8 cellular contexts compared by ENCODE assay signal in genomic region chr19:3606690-3607289, GRCh38. TPM values are rescaled to one million over a fixed set of nuclear protein-coding genes. Genes with fewer than 3 reads are reported as not detected.
DNase-seq lines count a peak whose midpoint lies in the region; ATAC-seq and TF ChIP-seq lines count a peak whose summit lies in the region.

TSS of gene TBXA2R (minus strand) at chr19:3606875. CDS start at chr19:3600634, 6,241 bp downstream.

- H3K4me1 Mint-ChIP-seq in T-helper 2 cell treated with Interferon-gamma antibody and Interleukin-4, amounts not matched to agents 5 μg/mL and 100 μg/mL, for 36 hours (ENCODE audit: low read depth) = peaks cover 4% of the 10 kb centered on the region
- peaks cover 16 to 22% of the 10 kb centered on the region in 2 donors for H3K4me1 Mint-ChIP-seq in immature natural killer cell

- H3K27ac Mint-ChIP-seq in T-helper 2 cell treated with Interferon-gamma antibody and Interleukin-4, amounts not matched to agents 5 μg/mL and 100 μg/mL, for 36 hours = no peak within 1 kb of the TSS
- H3K27ac Mint-ChIP-seq in immature natural killer cell = peak within 1 kb of the TSS in 2 of 6 donors; percentile 68 to 75

- TF ChIP-seq POLR2A in breast epithelium (IDR thresholded peaks at IDR 0.05) = no peak

- peak within 1 kb of the TSS; percentile 60 to 73 for H3K27ac ChIP-seq in breast epithelium

- H3K4me3 ChIP-seq in breast epithelium = peak within 1 kb of the TSS; percentile 47 to 76 (median 58)

- H3K27me3 ChIP-seq in breast epithelium = no peaks in the 10 kb centered on the region

- H3K36me3 ChIP-seq in breast epithelium = no peaks in the 10 kb centered on the region

- no peaks in the 10 kb centered on the region for H3K9me3 ChIP-seq in breast epithelium

- TF ChIP-seq CTCF in breast epithelium (IDR thresholded peaks at IDR 0.05) = no peak

- DNase-seq in SHP77 (lab: John Stamatoyannopoulos, UW) (peak; percentile 30 to 42), SHP77 treated with DMSO at 0.1 percent for 48 hours (lab: John Stamatoyannopoulos, UW) (no peak), breast epithelium (ENCODE audit: low spot score in 2 of 2) (peak in 1 of 2 donors; percentile 54), immature natural killer cell (peak; percentile 54 to 58 (median 57))
- DNase-seq in T-helper 2 cell treated with Interferon-gamma antibody and Interleukin-4, amounts not matched to agents 5 μg/mL and 100 μg/mL, for 36 hours (ENCODE audit: low spot score) = peak; percentile 24
- peak in 3 of 4 experiments; percentile 25 to 52 (median 41) for DNase-seq in stimulated activated CD4-positive, alpha-beta T cell treated with anti-CD3 and anti-CD28 coated beads, Interleukin-1b, Interleukin-23, amount 100 ng/mL, for 24 hours (ENCODE audit: low read depth in 4 of 4, low spot score in 1 of 4)

- H3K27me3 Mint-ChIP-seq in T-helper 2 cell treated with Interferon-gamma antibody and Interleukin-4, amounts not matched to agents 5 μg/mL and 100 μg/mL, for 36 hours (ENCODE audit: low read depth) = peaks cover 8% of the 10 kb centered on the region
- no peaks in the 10 kb centered on the region for H3K27me3 Mint-ChIP-seq in immature natural killer cell (ENCODE audit: low read depth in 3 of 3)

- no peaks in the 10 kb centered on the region for H3K9me3 Mint-ChIP-seq in T-helper 2 cell treated with Interferon-gamma antibody and Interleukin-4, amounts not matched to agents 5 μg/mL and 100 μg/mL, for 36 hours
- H3K9me3 Mint-ChIP-seq in immature natural killer cell = no peaks in the 10 kb centered on the region

- ATAC-seq in GM21723 (IDR thresholded peaks at IDR 0.05; ENCODE audit: unreplicated experiment) (no peak), HG02610 (IDR thresholded peaks at IDR 0.05; ENCODE audit: unreplicated experiment) (no peak)

- peaks cover 5% of the 10 kb centered on the region for H3K36me3 Mint-ChIP-seq in T-helper 2 cell treated with Interferon-gamma antibody and Interleukin-4, amounts not matched to agents 5 μg/mL and 100 μg/mL, for 36 hours (ENCODE audit: low read depth)
- H3K36me3 Mint-ChIP-seq in immature natural killer cell = peaks cover 0 to under 1% (median 0%) of the 10 kb centered on the region in 3 donors

- intact Hi-C loops in breast epithelium (cut with DNase I; ENCODE audit: low total_unique reads) = no loop called here

- H3K4me3 Mint-ChIP-seq in T-helper 2 cell treated with Interferon-gamma antibody and Interleukin-4, amounts not matched to agents 5 μg/mL and 100 μg/mL, for 36 hours = no peak within 1 kb of the TSS
- H3K4me3 Mint-ChIP-seq in immature natural killer cell = peak within 1 kb of the TSS; percentile 35 to 75 (median 65)

- H3K4me1 ChIP-seq in breast epithelium = peaks cover 0 to 7% of the 10 kb centered on the region in 2 donors

RNA-seq across cellular contexts. Expression of gene TBXA2R, which starts in this region (rescaled TPM):
- under 1 TPM; 0.32 to 0.44 (median 0.33) TPM for total RNA-seq in breast epithelium
- 1 to 10 TPM; 3.1 to 9.5 (median 3.1) TPM for polyA plus RNA-seq in immature natural killer cell
